15 cellular contexts compared by ENCODE assay signal in genomic region chr5:141510160-141510559, GRCh38. TPM values are rescaled to one million over a fixed set of nuclear protein-coding genes. Genes with fewer than 3 reads are reported as not detected.
A peak's percentile ranks its signal among the peaks of the same experiment; 100 is the strongest.
DNase-seq lines count a peak whose midpoint lies in the region; ATAC-seq and TF ChIP-seq lines count a peak whose summit lies in the region.
"Had no signal": no experiment of that assay in that cellular context is flagged by ENCODE, and none has a peak within 500 bp of the region (broad histone marks: within the 10 kb centered on the region; RNA-seq: fewer than 3 reads in every experiment).

No MANE protein-coding gene starts in this region.

- peaks cover 11% of the 10 kb centered on the region for H3K79me2 ChIP-seq in osteoblast (ENCODE audit: insufficient read depth, low read length)

- H3K4me1 Mint-ChIP-seq in central memory CD8-positive, alpha-beta T cell, result peaks cover 21% of the 10 kb centered on the region
- H3K4me1 Mint-ChIP-seq in natural killer cell treated with Interleukin-12 subunit alpha and Interleukin-12 subunit beta and Interleukin-15 and Interleukin-18, amount 100 ng/mL, for 72 hours (ENCODE audit: low read depth in 2 of 2), result peaks cover 26 to 33% of the 10 kb centered on the region in 2 donors
- peaks cover 42% of the 10 kb centered on the region for H3K4me1 Mint-ChIP-seq in activated naive CD8-positive, alpha-beta T cell treated with anti-CD3 and anti-CD28 coated beads, Interleukin-2, amount 50 U/mL, for 24 hours

- peak overlapping the region; percentile 70 for H3K27ac Mint-ChIP-seq in central memory CD8-positive, alpha-beta T cell (ENCODE audit: low read depth)
- peak overlapping the region in 1 of 2 donors; percentile 70 for H3K27ac Mint-ChIP-seq in natural killer cell treated with Interleukin-12 subunit alpha and Interleukin-12 subunit beta and Interleukin-15 and Interleukin-18, amount 100 ng/mL, for 72 hours
- H3K27ac Mint-ChIP-seq in activated naive CD8-positive, alpha-beta T cell treated with anti-CD3 and anti-CD28 coated beads, Interleukin-2, amount 50 U/mL, for 24 hours, result no peak overlapping the region
- H3K27ac Mint-ChIP-seq: progenitor cell of endocrine pancreas had no signal

- intact Hi-C loops in left ventricle myocardium inferior (cut with micrococcal nuclease), result no loop called here
- intact Hi-C loops in Right ventricle myocardium inferior (cut with DNase I), result no loop called here

- no peaks in the 10 kb centered on the region for H3K27me3 ChIP-seq in left ventricle myocardium inferior (ENCODE audit: low read depth)
- no peaks in the 10 kb centered on the region for H3K27me3 ChIP-seq in osteoblast (ENCODE audit: insufficient read depth, low read length)

- no peak overlapping the region for H3K4me3 Mint-ChIP-seq in central memory CD8-positive, alpha-beta T cell
- H3K4me3 Mint-ChIP-seq in natural killer cell treated with Interleukin-12 subunit alpha and Interleukin-12 subunit beta and Interleukin-15 and Interleukin-18, amount 100 ng/mL, for 72 hours, result no peak overlapping the region
- H3K4me3 Mint-ChIP-seq in activated naive CD8-positive, alpha-beta T cell treated with anti-CD3 and anti-CD28 coated beads, Interleukin-2, amount 50 U/mL, for 24 hours, result no peak overlapping the region

- H3K9me3 Mint-ChIP-seq in central memory CD8-positive, alpha-beta T cell, result no peaks in the 10 kb centered on the region
- no peaks in the 10 kb centered on the region for H3K9me3 Mint-ChIP-seq in natural killer cell treated with Interleukin-12 subunit alpha and Interleukin-12 subunit beta and Interleukin-15 and Interleukin-18, amount 100 ng/mL, for 72 hours
- no peaks in the 10 kb centered on the region for H3K9me3 Mint-ChIP-seq in activated naive CD8-positive, alpha-beta T cell treated with anti-CD3 and anti-CD28 coated beads, Interleukin-2, amount 50 U/mL, for 24 hours

- H3K36me3 Mint-ChIP-seq in central memory CD8-positive, alpha-beta T cell (ENCODE audit: insufficient read depth), result peaks cover 25% of the 10 kb centered on the region
- no peaks in the 10 kb centered on the region for H3K36me3 Mint-ChIP-seq in natural killer cell treated with Interleukin-12 subunit alpha and Interleukin-12 subunit beta and Interleukin-15 and Interleukin-18, amount 100 ng/mL, for 72 hours
- H3K36me3 Mint-ChIP-seq in activated naive CD8-positive, alpha-beta T cell treated with anti-CD3 and anti-CD28 coated beads, Interleukin-2, amount 50 U/mL, for 24 hours (ENCODE audit: low read depth), result peaks cover 7% of the 10 kb centered on the region

- peaks cover under 1% of the 10 kb centered on the region for H3K27me3 Mint-ChIP-seq in central memory CD8-positive, alpha-beta T cell
- H3K27me3 Mint-ChIP-seq in natural killer cell treated with Interleukin-12 subunit alpha and Interleukin-12 subunit beta and Interleukin-15 and Interleukin-18, amount 100 ng/mL, for 72 hours, result no peaks in the 10 kb centered on the region
- H3K27me3 Mint-ChIP-seq in activated naive CD8-positive, alpha-beta T cell treated with anti-CD3 and anti-CD28 coated beads, Interleukin-2, amount 50 U/mL, for 24 hours, result peaks cover 5% of the 10 kb centered on the region
- H3K27me3 Mint-ChIP-seq: progenitor cell of endocrine pancreas had no signal

- no peak overlapping the region for H3K4me2 ChIP-seq in osteoblast (ENCODE audit: insufficient read depth, low read length)

- TF ChIP-seq CTCF in left ventricle myocardium inferior (IDR thresholded peaks at IDR 0.05; ENCODE audit: borderline replicate concordance) (no peak), osteoblast (IDR thresholded peaks at IDR 0.05; ENCODE audit: extremely low read depth, low read depth, low read length) (no peak)

- ATAC-seq in Right ventricle myocardium inferior (no peak), GM21526 (IDR thresholded peaks at IDR 0.05; ENCODE audit: low FRiP score, unreplicated experiment) (no peak), HG03565 (IDR thresholded peaks at IDR 0.05; ENCODE audit: unreplicated experiment) (no peak)
- no peak for ATAC-seq in central memory CD8-positive, alpha-beta T cell (replicated peaks; ENCODE audit: extremely low read depth, poor library complexity, severe bottlenecking)
- no peak for ATAC-seq in natural killer cell treated with Interleukin-12 subunit alpha and Interleukin-12 subunit beta and Interleukin-15 and Interleukin-18, amount 100 ng/mL, for 72 hours
- no peak for ATAC-seq in activated naive CD8-positive, alpha-beta T cell treated with anti-CD3 and anti-CD28 coated beads, Interleukin-2, amount 50 U/mL, for 24 hours
- ATAC-seq: mucosa of descending colon had no signal

- H4K20me1 ChIP-seq in osteoblast (ENCODE audit: insufficient read depth, low read length), result no peaks in the 10 kb centered on the region

- peaks cover 34% of the 10 kb centered on the region for H3K36me3 ChIP-seq in left ventricle myocardium inferior
- peaks cover 32% of the 10 kb centered on the region for H3K36me3 ChIP-seq in osteoblast (ENCODE audit: insufficient read depth, low read length)

- no peak overlapping the region for H2AFZ ChIP-seq in osteoblast (ENCODE audit: low read length)

- peaks cover 82% of the 10 kb centered on the region for H3K4me1 ChIP-seq in left ventricle myocardium inferior
- H3K4me1 ChIP-seq in osteoblast (ENCODE audit: insufficient read depth, low read length), result peaks cover 63% of the 10 kb centered on the region

- peak overlapping the region; percentile 86 for H3K27ac ChIP-seq in left ventricle myocardium inferior (replicated peaks)
- peak overlapping the region; percentile 87 for H3K27ac ChIP-seq in osteoblast (ENCODE audit: low read depth, low read length)

- H3K9me3 ChIP-seq in left ventricle myocardium inferior (replicated peaks) (no peaks in the 10 kb centered on the region), osteoblast (ENCODE audit: low read depth, low read length) (no peaks in the 10 kb centered on the region)
- H3K9me3 ChIP-seq: mucosa of descending colon had no signal

- H3K4me3 ChIP-seq in left ventricle myocardium inferior (no peak overlapping the region), osteoblast (ENCODE audit: insufficient read depth, low read length) (no peak overlapping the region)
- H3K4me3 ChIP-seq: mucosa of descending colon had no signal

- DNase-seq in left ventricle myocardium inferior, result no peak
- no peak for DNase-seq in Right ventricle myocardium inferior (ENCODE audit: missing footprints)
- DNase-seq in central memory CD8-positive, alpha-beta T cell (ENCODE audit: low spot score in 2 of 2), result no peak
- no peak for DNase-seq in osteoblast (ENCODE audit: insufficient read length, low spot score, missing footprints)
- DNase-seq in natural killer cell treated with Interleukin-12 subunit alpha and Interleukin-12 subunit beta and Interleukin-15 and Interleukin-18, amount 100 ng/mL, for 72 hours (ENCODE audit: low spot score), result no peak
- DNase-seq in activated naive CD8-positive, alpha-beta T cell treated with anti-CD3 and anti-CD28 coated beads, Interleukin-2, amount 50 U/mL, for 24 hours, result no peak
- DNase-seq: activated CD4-positive, CD25-positive, alpha-beta regulatory T cell treated with anti-CD3 and anti-CD28 coated beads, Interleukin-2, amount 50 U/mL, for 72 hours; foreskin fibroblast; mucosa of descending colon; NCI-H1092 treated with DMSO at 0.1 percent for 48 hours had no signal

RNA-seq across cellular contexts. Expression of gene PCDHGC5, which starts 21.3 kb away (rescaled TPM):
- total RNA-seq in left ventricle myocardium inferior (2.9 TPM), Right ventricle myocardium inferior (2.4 TPM), osteoblast (3.6 and 5.3 TPM in 2 replicates)
- total RNA-seq in natural killer cell treated with Interleukin-12 subunit alpha and Interleukin-12 subunit beta and Interleukin-15 and Interleukin-18, amount 100 ng/mL, for 72 hours, result under 1 TPM in 1 of 2 donors, not detected in 1; 0.17 TPM
- total RNA-seq: T-helper 1 cell treated with Interleukin-12 subunit alpha and Interleukin-12 subunit beta and Interleukin-4 antibody, amounts not matched to agents 30 ng/mL and 1 ng/mL, for 36 hours had no signal

RNA-seq across cellular contexts. Expression of gene PCDHGC4, which starts 25.3 kb away (rescaled TPM):
- total RNA-seq in left ventricle myocardium inferior (1.8 TPM), Right ventricle myocardium inferior (2.4 TPM), osteoblast (2.9 and 3.8 TPM in 2 replicates)
- under 1 TPM in 1 of 2 donors, not detected in 1; 0.26 TPM for total RNA-seq in natural killer cell treated with Interleukin-12 subunit alpha and Interleukin-12 subunit beta and Interleukin-15 and Interleukin-18, amount 100 ng/mL, for 72 hours
- total RNA-seq: G401; T-helper 1 cell treated with Interleukin-12 subunit alpha and Interleukin-12 subunit beta and Interleukin-4 antibody, amounts not matched to agents 30 ng/mL and 1 ng/mL, for 36 hours had no signal

RNA-seq across cellular contexts. Expression of gene PCDHGC3, which starts 34.4 kb away (rescaled TPM):
- 15.6 TPM for total RNA-seq in left ventricle myocardium inferior
- total RNA-seq in Right ventricle myocardium inferior, result 22.5 TPM
- 59.4 and 91.3 TPM in 2 replicates for total RNA-seq in osteoblast
- total RNA-seq in natural killer cell treated with Interleukin-12 subunit alpha and Interleukin-12 subunit beta and Interleukin-15 and Interleukin-18, amount 100 ng/mL, for 72 hours, result 1 to 10 TPM in 1 of 2 donors, under 1 TPM in 1; 0.33 to 1.8 TPM
- total RNA-seq: T-helper 1 cell treated with Interleukin-12 subunit alpha and Interleukin-12 subunit beta and Interleukin-4 antibody, amounts not matched to agents 30 ng/mL and 1 ng/mL, for 36 hours had no signal
